16 cellular contexts compared by ENCODE assay signal in genomic region chr1:183244466-183244865, GRCh38. TPM values are rescaled to one million over a fixed set of nuclear protein-coding genes. Genes with fewer than 3 reads are reported as not detected.
DNase-seq lines count a peak whose midpoint lies in the region; ATAC-seq lines count a peak whose summit lies in the region.
"Had no signal": no experiment of that assay in that cellular context is flagged by ENCODE, and none has a peak within 500 bp of the region (broad histone marks: within the 10 kb centered on the region; RNA-seq: fewer than 3 reads in every experiment).

No MANE protein-coding gene starts in this region.

- H3K36me3 ChIP-seq in subcutaneous abdominal adipose tissue (ENCODE audit: control insufficient read depth in 5 of 5, insufficient read depth in 5 of 5, low read length in 5 of 5) = no peaks in the 10 kb centered on the region

- no peaks in the 10 kb centered on the region for H3K9me3 ChIP-seq in subcutaneous abdominal adipose tissue (ENCODE audit: control insufficient read depth in 5 of 5, low read length in 5 of 5)

- H3K4me3 ChIP-seq in subcutaneous abdominal adipose tissue (ENCODE audit: low read depth in 1 of 5, low read length in 5 of 5) = no peak overlapping the region

- no peak overlapping the region for H3K27ac Mint-ChIP-seq in activated T-helper 2 cell treated with anti-CD3 and anti-CD28 coated beads, Interferon-gamma antibody, Interleukin-2, Interleukin-4, amounts not matched to agents 10 μg/mL and 5 μg/mL and 100 μg/mL, durations not matched to agents 14 hours and 24 hours and 36 hours
- H3K27ac Mint-ChIP-seq: activated naive CD8-positive, alpha-beta T cell treated with anti-CD3 and anti-CD28 coated beads, Interleukin-2, amount 10 ng/mL, durations not matched to agents 7 days and 5 days; stimulated activated naive B cell treated with anti-CD40 and anti-IgM and Interleukin-4, amounts not matched to agents 10 μg/mL and 1 μg/mL and 100 μg/mL, for 72 hours had no signal

- peak overlapping the region in 1 of 5 donors; percentile 16 for H3K9ac ChIP-seq in subcutaneous abdominal adipose tissue (ENCODE audit: low read length in 5 of 5)

- H3K9me3 Mint-ChIP-seq in activated T-helper 2 cell treated with anti-CD3 and anti-CD28 coated beads, Interferon-gamma antibody, Interleukin-2, Interleukin-4, amounts not matched to agents 10 μg/mL and 5 μg/mL and 100 μg/mL, durations not matched to agents 14 hours and 24 hours and 36 hours = no peaks in the 10 kb centered on the region
- H3K9me3 Mint-ChIP-seq: activated naive CD8-positive, alpha-beta T cell treated with anti-CD3 and anti-CD28 coated beads, Interleukin-2, amount 10 ng/mL, durations not matched to agents 7 days and 5 days; stimulated activated naive B cell treated with anti-CD40 and anti-IgM and Interleukin-4, amounts not matched to agents 10 μg/mL and 1 μg/mL and 100 μg/mL, for 72 hours had no signal

- H3K27me3 ChIP-seq in subcutaneous abdominal adipose tissue (ENCODE audit: control insufficient read depth in 5 of 5, insufficient read depth in 4 of 5, low read length in 5 of 5) = no peaks in the 10 kb centered on the region

- no peak for ATAC-seq in HG02678 (IDR thresholded peaks at IDR 0.05; ENCODE audit: unreplicated experiment)
- ATAC-seq: stimulated activated naive B cell treated with anti-CD40 and anti-IgM and Interleukin-4, amounts not matched to agents 10 μg/mL and 1 μg/mL and 100 μg/mL, for 72 hours had no signal

- intact Hi-C loops in activated T-helper 2 cell treated with anti-CD3 and anti-CD28 coated beads, Interferon-gamma antibody, Interleukin-2, Interleukin-4, amounts not matched to agents 10 μg/mL and 5 μg/mL and 100 μg/mL, durations not matched to agents 14 hours and 24 hours and 36 hours (cut with micrococcal nuclease) = no loop called here

- peak overlapping the region; percentile 87 for H3K27ac ChIP-seq in subcutaneous abdominal adipose tissue (ENCODE audit: low read depth, low read length)

- DNase-seq in LHCN-M2 (ENCODE audit: low read depth) (peak; percentile 97), brain pericyte (ENCODE audit: low read depth, low spot score) (peak; percentile 26), iris pigment epithelial cell (ENCODE audit: low read depth) (peak; percentile 75), SW 1271 (lab: John Stamatoyannopoulos, UW) (no peak)
- no peak for DNase-seq in activated T-helper 2 cell treated with anti-CD3 and anti-CD28 coated beads, Interferon-gamma antibody, Interleukin-2, Interleukin-4, amounts not matched to agents 10 μg/mL and 5 μg/mL and 100 μg/mL, durations not matched to agents 14 hours and 24 hours and 36 hours (ENCODE audit: low spot score)
- DNase-seq in stimulated activated CD4-positive, alpha-beta T cell treated with anti-CD3 and anti-CD28 coated beads, Interleukin-2, amount 100 ng/mL, for 48 hours = no peak
- DNase-seq: activated CD4-positive, alpha-beta T cell treated with anti-CD3 and anti-CD28 coated beads for 48 hours; activated naive CD8-positive, alpha-beta T cell treated with anti-CD3 and anti-CD28 coated beads, Interleukin-2, amount 10 ng/mL, durations not matched to agents 7 days and 5 days; DND-41; midbrain; NCI-H1105 treated with DMSO at 0.1 percent for 48 hours; RPMI8226; stimulated activated CD4-positive, alpha-beta T cell treated with anti-CD3 and anti-CD28 coated beads, Interleukin-12 subunit alpha, Interleukin-12 subunit beta, amount 100 ng/mL, for 4 hours; stimulated activated naive B cell treated with anti-CD40 and anti-IgM and Interleukin-4, amounts not matched to agents 10 μg/mL and 1 μg/mL and 100 μg/mL, for 72 hours had no signal

- H3K4me1 ChIP-seq in subcutaneous abdominal adipose tissue (ENCODE audit: control insufficient read depth in 5 of 5, insufficient read depth in 5 of 5, low read length in 5 of 5) = peaks cover 10 to 59% (median 38%) of the 10 kb centered on the region in 5 donors

- H3K4me1 Mint-ChIP-seq in activated T-helper 2 cell treated with anti-CD3 and anti-CD28 coated beads, Interferon-gamma antibody, Interleukin-2, Interleukin-4, amounts not matched to agents 10 μg/mL and 5 μg/mL and 100 μg/mL, durations not matched to agents 14 hours and 24 hours and 36 hours (ENCODE audit: low read depth) = no peaks in the 10 kb centered on the region
- H3K4me1 Mint-ChIP-seq: activated naive CD8-positive, alpha-beta T cell treated with anti-CD3 and anti-CD28 coated beads, Interleukin-2, amount 10 ng/mL, durations not matched to agents 7 days and 5 days; stimulated activated naive B cell treated with anti-CD40 and anti-IgM and Interleukin-4, amounts not matched to agents 10 μg/mL and 1 μg/mL and 100 μg/mL, for 72 hours had no signal

- no peaks in the 10 kb centered on the region for H3K36me3 Mint-ChIP-seq in activated T-helper 2 cell treated with anti-CD3 and anti-CD28 coated beads, Interferon-gamma antibody, Interleukin-2, Interleukin-4, amounts not matched to agents 10 μg/mL and 5 μg/mL and 100 μg/mL, durations not matched to agents 14 hours and 24 hours and 36 hours (ENCODE audit: low read depth)
- H3K36me3 Mint-ChIP-seq: activated naive CD8-positive, alpha-beta T cell treated with anti-CD3 and anti-CD28 coated beads, Interleukin-2, amount 10 ng/mL, durations not matched to agents 7 days and 5 days; stimulated activated naive B cell treated with anti-CD40 and anti-IgM and Interleukin-4, amounts not matched to agents 10 μg/mL and 1 μg/mL and 100 μg/mL, for 72 hours had no signal

- H3K4me3 Mint-ChIP-seq in activated T-helper 2 cell treated with anti-CD3 and anti-CD28 coated beads, Interferon-gamma antibody, Interleukin-2, Interleukin-4, amounts not matched to agents 10 μg/mL and 5 μg/mL and 100 μg/mL, durations not matched to agents 14 hours and 24 hours and 36 hours (ENCODE audit: low read depth) = no peak overlapping the region
- H3K4me3 Mint-ChIP-seq: activated naive CD8-positive, alpha-beta T cell treated with anti-CD3 and anti-CD28 coated beads, Interleukin-2, amount 10 ng/mL, durations not matched to agents 7 days and 5 days; stimulated activated naive B cell treated with anti-CD40 and anti-IgM and Interleukin-4, amounts not matched to agents 10 μg/mL and 1 μg/mL and 100 μg/mL, for 72 hours had no signal

- H3K27me3 Mint-ChIP-seq in activated T-helper 2 cell treated with anti-CD3 and anti-CD28 coated beads, Interferon-gamma antibody, Interleukin-2, Interleukin-4, amounts not matched to agents 10 μg/mL and 5 μg/mL and 100 μg/mL, durations not matched to agents 14 hours and 24 hours and 36 hours (ENCODE audit: low read depth) = peaks cover 9% of the 10 kb centered on the region

RNA-seq across cellular contexts. Expression of gene LAMC2, which starts 58.4 kb away (rescaled TPM):
- total RNA-seq in LHCN-M2 (2014; rRNA removed) = 2.0 and 3.5 TPM in 2 replicates
- polyA plus RNA-seq in LHCN-M2 (2012) = 0.84 TPM
- total RNA-seq in activated T-helper 2 cell treated with anti-CD3 and anti-CD28 coated beads, Interferon-gamma antibody, Interleukin-2, Interleukin-4, amounts not matched to agents 10 μg/mL and 5 μg/mL and 100 μg/mL, durations not matched to agents 14 hours and 24 hours and 36 hours = not detected in 2 replicates
- total RNA-seq: activated naive CD8-positive, alpha-beta T cell treated with anti-CD3 and anti-CD28 coated beads, Interleukin-2, amount 10 ng/mL, durations not matched to agents 7 days and 5 days had no signal

Comparison
In these comparisons a context has a peak if more than half of its experiments do, and no peak if none do; other contexts are left out.
1. DNase-seq: peak in LHCN-M2 (single experiment), brain pericyte (single experiment) and iris pigment epithelial cell (single experiment); none in SW 1271 (0 of 2), activated T-helper 2 cell treated with anti-CD3 and anti-CD28 coated beads, Interferon-gamma antibody, Interleukin-2, Interleukin-4, amounts not matched to agents 10 μg/mL and 5 μg/mL and 100 μg/mL, durations not matched to agents 14 hours and 24 hours and 36 hours (single experiment) and stimulated activated CD4-positive, alpha-beta T cell treated with anti-CD3 and anti-CD28 coated beads, Interleukin-2, amount 100 ng/mL, for 48 hours (0 of 2).